In the genomic region with DNA sequence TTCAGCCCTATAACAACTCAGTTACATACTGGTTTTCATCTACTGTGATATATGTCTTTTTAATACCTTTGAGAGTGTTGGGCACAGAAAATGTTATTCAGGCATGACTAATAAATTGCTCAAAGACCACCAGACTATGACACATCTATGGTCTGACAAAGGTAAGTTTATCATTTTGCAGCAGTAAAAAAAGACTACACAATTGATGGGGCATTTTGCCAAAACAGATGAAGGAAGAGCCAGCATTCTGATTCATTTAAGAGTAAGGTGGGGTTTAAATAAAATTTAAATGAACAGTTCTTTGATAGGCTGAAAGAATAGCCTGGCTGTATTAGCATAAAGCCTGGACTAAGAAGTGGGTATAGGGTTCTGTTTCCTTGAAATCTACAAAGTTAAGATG, we compare ENCODE assay signal across 1 cellular context.
TF ChIP-seq lines count a peak whose summit lies in the region.

No MANE protein-coding gene starts in this region.

TF ChIP-seq in SK-N-SH, 30 proteins besides CTCF, POLR2A, EP300 and RAD21 (continued from another document):
- TF ChIP-seq SMC3 (IDR thresholded peaks at IDR 0.05; ENCODE audit: low read depth, low read length), result no peak
- TF ChIP-seq USF1 (IDR thresholded peaks at IDR 0.05; ENCODE audit: borderline replicate concordance, low read depth), result no peak
- TF ChIP-seq NFIC (IDR thresholded peaks at IDR 0.05; ENCODE audit: borderline replicate concordance), result peak; percentile 67
- TF ChIP-seq MEF2A (IDR thresholded peaks at IDR 0.05; ENCODE audit: borderline replicate concordance, low read depth), result no peak
- TF ChIP-seq, protein P1, sequence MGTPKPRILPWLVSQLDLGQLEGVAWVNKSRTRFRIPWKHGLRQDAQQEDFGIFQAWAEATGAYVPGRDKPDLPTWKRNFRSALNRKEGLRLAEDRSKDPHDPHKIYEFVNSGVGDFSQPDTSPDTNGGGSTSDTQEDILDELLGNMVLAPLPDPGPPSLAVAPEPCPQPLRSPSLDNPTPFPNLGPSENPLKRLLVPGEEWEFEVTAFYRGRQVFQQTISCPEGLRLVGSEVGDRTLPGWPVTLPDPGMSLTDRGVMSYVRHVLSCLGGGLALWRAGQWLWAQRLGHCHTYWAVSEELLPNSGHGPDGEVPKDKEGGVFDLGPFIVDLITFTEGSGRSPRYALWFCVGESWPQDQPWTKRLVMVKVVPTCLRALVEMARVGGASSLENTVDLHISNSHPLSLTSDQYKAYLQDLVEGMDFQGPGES (IDR thresholded peaks at IDR 0.05; ENCODE audit: low read depth, low read length), result no peak
- no peak for TF ChIP-seq MXI1 (IDR thresholded peaks at IDR 0.05; ENCODE audit: low read depth, low read length)
- no peak for TF ChIP-seq GATA2 (CRISPR knock-in tag; IDR thresholded peaks at IDR 0.05)
- TF ChIP-seq RFX5 (IDR thresholded peaks at IDR 0.05; ENCODE audit: low read length), result no peak
- no peak for TF ChIP-seq TAF1 (IDR thresholded peaks at IDR 0.05; ENCODE audit: borderline replicate concordance, low read depth, low read length)
- peak; percentile 52 for TF ChIP-seq PBX3 (IDR thresholded peaks at IDR 0.05)
- TF ChIP-seq RXRA (IDR thresholded peaks at IDR 0.05; ENCODE audit: borderline replicate concordance, low read depth), result no peak
- TF ChIP-seq SIN3A (IDR thresholded peaks at IDR 0.05; ENCODE audit: borderline replicate concordance, low read depth, low read length), result no peak
- peak; percentile 50 for TF ChIP-seq TCF12 (IDR thresholded peaks at IDR 0.05)
- TF ChIP-seq JUND (IDR thresholded peaks at IDR 0.05), result peak; percentile 50; the same call in 1 of the 2 replicates
